14 cellular contexts compared by ENCODE assay signal in genomic region chr18:58805482-58806187, GRCh38. TPM values are rescaled to one million over a fixed set of nuclear protein-coding genes. Genes with fewer than 3 reads are reported as not detected.
DNase-seq lines count a peak whose midpoint lies in the region; ATAC-seq and TF ChIP-seq lines count a peak whose summit lies in the region.
"Had no signal": no experiment of that assay in that cellular context is flagged by ENCODE, and none has a peak within 500 bp of the region (broad histone marks: within the 10 kb centered on the region; RNA-seq: fewer than 3 reads in every experiment).

No MANE protein-coding gene starts in this region.

- no peak for TF ChIP-seq CTCF in GM23338 (conservative IDR thresholded peaks at IDR 0.05; ENCODE audit: low read depth in 2 of 2)
- no peak for TF ChIP-seq CTCF in SK-N-SH (IDR thresholded peaks at IDR 0.05)

- no peak overlapping the region for H3K9ac ChIP-seq in SK-N-SH
- H3K9ac ChIP-seq in neuronal stem cell (ENCODE audit: low read depth, low read length, poor library complexity), result no peak overlapping the region
- H3K9ac ChIP-seq: BLaER1 had no signal

- no peak overlapping the region for H3K27ac Mint-ChIP-seq in GM23338
- H3K27ac Mint-ChIP-seq: activated CD4-positive, alpha-beta T cell treated with anti-CD3 and anti-CD28 coated beads, Interleukin-2, amount 10 ng/mL, durations not matched to agents 7 days and 5 days; activated naive CD4-positive, alpha-beta T cell treated with anti-CD3 and anti-CD28 coated beads, Interleukin-2, amount 10 ng/mL, durations not matched to agents 7 days and 5 days had no signal

- H2BK15ac ChIP-seq in neuronal stem cell (ENCODE audit: low read length), result no peak overlapping the region

- H3K4me1 Mint-ChIP-seq in GM23338, result peaks cover 50% of the 10 kb centered on the region
- H3K4me1 Mint-ChIP-seq: activated naive CD4-positive, alpha-beta T cell treated with anti-CD3 and anti-CD28 coated beads, Interleukin-2, amount 10 ng/mL, durations not matched to agents 7 days and 5 days had no signal

- no peak overlapping the region for H3K23ac ChIP-seq in neuronal stem cell (ENCODE audit: low read depth, low read length, poor library complexity)

- H3F3A ChIP-seq in GM23338 (replicated peaks; ENCODE audit: low read depth), result peaks cover 7% of the 10 kb centered on the region
- no peaks in the 10 kb centered on the region for H3F3A ChIP-seq in SK-N-SH (replicated peaks; ENCODE audit: insufficient read depth)

- no peak for TF ChIP-seq RAD21 in SK-N-SH (IDR thresholded peaks at IDR 0.05; ENCODE audit: low read length)

- no peak for TF ChIP-seq EP300 in SK-N-SH (IDR thresholded peaks at IDR 0.05; ENCODE audit: borderline replicate concordance in 1 of 2, low read depth in 1 of 2, low read length in 1 of 2)

- no peaks in the 10 kb centered on the region for H3K27me3 ChIP-seq in GM23338 (ENCODE audit: insufficient read depth)
- H3K27me3 ChIP-seq in SK-N-SH (ENCODE audit: insufficient read depth), result no peaks in the 10 kb centered on the region
- H3K27me3 ChIP-seq in neuronal stem cell (ENCODE audit: control insufficient read depth in 3 of 3, insufficient read depth in 3 of 3, low read depth in 1 of 3, low read length in 3 of 3), result no peaks in the 10 kb centered on the region
- H3K27me3 ChIP-seq: BLaER1, suprapubic skin had no signal

- no peaks in the 10 kb centered on the region for H4K20me1 ChIP-seq in GM23338 (replicated peaks; ENCODE audit: insufficient read depth)
- H4K20me1 ChIP-seq in SK-N-SH (ENCODE audit: insufficient read depth), result no peaks in the 10 kb centered on the region
- H4K20me1 ChIP-seq: BLaER1 had no signal

- no peak overlapping the region for H3K4ac ChIP-seq in neuronal stem cell (ENCODE audit: low read length)

- H3K4me3 ChIP-seq in GM23338 (no peak overlapping the region), SK-N-SH (ENCODE audit: low read depth in 2 of 2, low read length in 1 of 2) (no peak overlapping the region), neuronal stem cell (ENCODE audit: low read length in 2 of 2) (no peak overlapping the region)
- H3K4me3 ChIP-seq: BLaER1, psoas muscle, suprapubic skin had no signal

- no peak overlapping the region for H4K8ac ChIP-seq in neuronal stem cell (ENCODE audit: low read depth, low read length)

- DNase-seq in GM23338 (ENCODE audit: low spot score) (no peak), NCI-H2081 (lab: John Stamatoyannopoulos, UW) (peak; percentile 84 to 94), SK-N-SH (peak; percentile 64), neuronal stem cell (ENCODE audit: low spot score) (peak; percentile 53), OCI-M2 (lab: John Stamatoyannopoulos, UW; ENCODE audit: unreplicated experiment) (no peak)
- no peak for DNase-seq in stimulated activated CD4-positive, alpha-beta T cell treated with anti-CD3 and anti-CD28 coated beads, Interleukin-4, amount 100 ng/mL, for 1 hour
- DNase-seq: activated CD4-positive, alpha-beta T cell treated with anti-CD3 and anti-CD28 coated beads, Interleukin-2, amount 10 ng/mL, durations not matched to agents 7 days and 5 days; activated naive CD4-positive, alpha-beta T cell treated with anti-CD3 and anti-CD28 coated beads, Interleukin-2, amount 10 ng/mL, durations not matched to agents 7 days and 5 days; psoas muscle; SIG-M5 had no signal

- H3K27ac ChIP-seq in GM23338 (ENCODE audit: low read depth), result 0 out of 2 replicates have a peak overlapping the region, but pooled peaks have one; percentile 1
- H3K27ac ChIP-seq in SK-N-SH (ENCODE audit: low read depth in 2 of 2, low read length in 1 of 2), result peak overlapping the region in 1 of 2 experiments; percentile 66; a peak in 2 of 4 replicates
- peak overlapping the region; percentile 56 for H3K27ac ChIP-seq in neuronal stem cell (replicated peaks; ENCODE audit: low read length)
- H3K27ac ChIP-seq: BLaER1, psoas muscle, suprapubic skin had no signal

- H2BK12ac ChIP-seq in neuronal stem cell (ENCODE audit: low read length), result no peak overlapping the region

- H3K4me1 ChIP-seq in GM23338 (ENCODE audit: insufficient read depth) (peaks cover 47% of the 10 kb centered on the region), SK-N-SH (ENCODE audit: control insufficient read depth in 1 of 2, insufficient read depth in 2 of 2, low read depth in 1 of 2, low read length in 1 of 2) (peaks cover 0 to 5% of the 10 kb centered on the region in 2 experiments; a peak in 2 of 4 replicates), neuronal stem cell (ENCODE audit: control insufficient read depth in 2 of 2, insufficient read depth in 1 of 2, low read depth in 1 of 2, low read length in 2 of 2) (peaks cover 1 to 9% of the 10 kb centered on the region in 2 donors)
- H3K4me1 ChIP-seq: BLaER1, psoas muscle, suprapubic skin had no signal

- H3K9me3 ChIP-seq in SK-N-SH (no peaks in the 10 kb centered on the region), neuronal stem cell (replicated peaks in 1 of 2; ENCODE audit: control insufficient read depth in 2 of 2, insufficient read depth in 1 of 2, low read depth in 1 of 2, low read length in 2 of 2) (peaks cover 0 to 2% of the 10 kb centered on the region in 2 donors)
- H3K9me3 ChIP-seq: BLaER1, suprapubic skin had no signal

- peaks cover 14% of the 10 kb centered on the region for H3K27me3 Mint-ChIP-seq in GM23338 (ENCODE audit: insufficient read depth, low read depth, poor library complexity)

- H3K4me3 Mint-ChIP-seq in GM23338, result no peak overlapping the region
- H3K4me3 Mint-ChIP-seq: activated CD4-positive, alpha-beta T cell treated with anti-CD3 and anti-CD28 coated beads, Interleukin-2, amount 10 ng/mL, durations not matched to agents 7 days and 5 days; activated naive CD4-positive, alpha-beta T cell treated with anti-CD3 and anti-CD28 coated beads, Interleukin-2, amount 10 ng/mL, durations not matched to agents 7 days and 5 days had no signal

- H3K9me2 ChIP-seq in GM23338 (ENCODE audit: insufficient read depth), result peaks cover 10% of the 10 kb centered on the region
- no peaks in the 10 kb centered on the region for H3K9me2 ChIP-seq in SK-N-SH

- no peaks in the 10 kb centered on the region for H3K79me2 ChIP-seq in GM23338 (replicated peaks; ENCODE audit: insufficient read depth)
- no peaks in the 10 kb centered on the region for H3K79me2 ChIP-seq in SK-N-SH (ENCODE audit: insufficient read depth)

- CTCF ChIA-PET in SK-N-SH (lab: Yijun Ruan, JAX), result interaction anchor here (0.7 to 2.4 kb wide), 3 partner anchors 25 to 265 kb away, joined by 3 to 6 read pairs (median 3); no protein-coding TSS in a partner anchor

- no peak overlapping the region for H2BK120ac ChIP-seq in neuronal stem cell (ENCODE audit: low read depth, low read length)

- H3K14ac ChIP-seq in neuronal stem cell (ENCODE audit: low read length), result no peak overlapping the region

- peaks cover 10% of the 10 kb centered on the region for H3K9me3 Mint-ChIP-seq in GM23338
- H3K9me3 Mint-ChIP-seq: activated CD4-positive, alpha-beta T cell treated with anti-CD3 and anti-CD28 coated beads, Interleukin-2, amount 10 ng/mL, durations not matched to agents 7 days and 5 days had no signal

- peaks cover 16% of the 10 kb centered on the region for H3K36me3 Mint-ChIP-seq in GM23338 (ENCODE audit: low read depth)
- H3K36me3 Mint-ChIP-seq: activated naive CD4-positive, alpha-beta T cell treated with anti-CD3 and anti-CD28 coated beads, Interleukin-2, amount 10 ng/mL, durations not matched to agents 7 days and 5 days had no signal

- WGBS in SK-N-SH (ENCODE audit: low lambda C conversion rate), result 34% methylated on average over 8 of the region's 8 CpGs
- no CpG with 5 or more reads among the region's 8 CpGs for WGBS in neuronal stem cell (ENCODE audit: extremely low coverage in 2 of 2, insufficient read length in 2 of 2, insufficient replicate concordance in 1 of 2), 2 donors

- no peak overlapping the region for H3K4me2 ChIP-seq in GM23338
- no peak overlapping the region for H3K4me2 ChIP-seq in SK-N-SH
- H3K4me2 ChIP-seq in neuronal stem cell (ENCODE audit: insufficient read depth, low read length, poor library complexity, severe bottlenecking), result peak overlapping the region; percentile 15
- H3K4me2 ChIP-seq: BLaER1 had no signal

- POLR2A ChIA-PET in SK-N-SH (lab: Yijun Ruan, JAX), result no interaction called here

- H4K91ac ChIP-seq in neuronal stem cell (ENCODE audit: low read depth, low read length, poor library complexity), result no peak overlapping the region

- no peak overlapping the region for H2AK5ac ChIP-seq in neuronal stem cell (ENCODE audit: low read depth, low read length)

- no peaks in the 10 kb centered on the region for H3K36me3 ChIP-seq in GM23338 (ENCODE audit: insufficient read depth)
- no peaks in the 10 kb centered on the region for H3K36me3 ChIP-seq in SK-N-SH (replicated peaks in 1 of 2; ENCODE audit: control insufficient read depth in 1 of 2, insufficient read depth in 2 of 2, low read length in 1 of 2)
- no peaks in the 10 kb centered on the region for H3K36me3 ChIP-seq in neuronal stem cell (replicated peaks in 1 of 2; ENCODE audit: control insufficient read depth in 2 of 2, insufficient read depth in 2 of 2, low read length in 2 of 2)
- H3K36me3 ChIP-seq: BLaER1, suprapubic skin had no signal

- no peaks in the 10 kb centered on the region for H3K79me1 ChIP-seq in neuronal stem cell (ENCODE audit: low read depth, low read length)

- ATAC-seq in GM23338 (no peak; the same call in 2 of the 3 replicates), HG03196 (IDR thresholded peaks at IDR 0.05; ENCODE audit: unreplicated experiment) (no peak), GM18858 (IDR thresholded peaks at IDR 0.05; ENCODE audit: unreplicated experiment) (no peak)
- ATAC-seq: psoas muscle had no signal

- H2AFZ ChIP-seq in GM23338, result 0 out of 2 replicates have a peak overlapping the region, but pooled peaks have one; percentile 15
- H2AFZ ChIP-seq in SK-N-SH (ENCODE audit: low read depth), result peak overlapping the region; percentile 49; the same call in 1 of the 2 replicates
- peak overlapping the region; percentile 83 for H2AFZ ChIP-seq in neuronal stem cell (ENCODE audit: low read length)

- H3K18ac ChIP-seq in neuronal stem cell (ENCODE audit: low read length), result no peak overlapping the region

- no peak overlapping the region for H2BK5ac ChIP-seq in neuronal stem cell (ENCODE audit: low read length)

TF ChIP-seq in GM23338, 12 proteins besides CTCF, POLR2A, EP300 and RAD21 (continues in another document):
- TF ChIP-seq ZNF331 (CRISPR knock-in tag; IDR thresholded peaks at IDR 0.05; ENCODE audit: low read depth) (no peak), STAT1 (IDR thresholded peaks at IDR 0.05; ENCODE audit: unreplicated experiment) (no peak)

RNA-seq across cellular contexts. Expression of gene ZNF532, which starts 59.0 kb away (rescaled TPM):
- total RNA-seq in GM23338 (2014; rRNA removed; shearing (Covaris generic)), result 216 and 225 TPM in 2 replicates
- 49.8 and 51.5 TPM in 2 replicates for polyA plus RNA-seq in GM23338 (2016; fragmentation: Nextera tagmentation; extraction: Ambion mirVana)
- 34.7 and 39.2 TPM in 2 replicates for polyA plus RNA-seq in SK-N-SH (2012; rRNA removed)
- 30.4 and 39.2 TPM in 2 replicates for polyA plus RNA-seq in SK-N-SH (2012; cell fraction: cytosol; rRNA removed)
- 55.0 and 70.9 TPM in 2 replicates for polyA plus RNA-seq in SK-N-SH (2012; cell fraction: nucleus; rRNA removed)
- 101 TPM for polyA plus RNA-seq in neuronal stem cell (2013, experiment 1 of 2)
- polyA plus RNA-seq in neuronal stem cell (2013, experiment 2 of 2), result 101 TPM

Comparison
In these comparisons a context has a peak if more than half of its experiments do, and no peak if none do; other contexts are left out.
1. DNase-seq: peak in NCI-H2081 (2 of 2), SK-N-SH (single experiment) and neuronal stem cell (single experiment); none in GM23338 (single experiment), stimulated activated CD4-positive, alpha-beta T cell treated with anti-CD3 and anti-CD28 coated beads, Interleukin-4, amount 100 ng/mL, for 1 hour (single experiment) and OCI-M2 (single experiment).
2. H2AFZ ChIP-seq: peak in every context shown above with its lines; median percentile 83 in neuronal stem cell; 49 in SK-N-SH; 15 in GM23338.